ENCODE assay signal across 14 cellular contexts in the genomic region with DNA sequence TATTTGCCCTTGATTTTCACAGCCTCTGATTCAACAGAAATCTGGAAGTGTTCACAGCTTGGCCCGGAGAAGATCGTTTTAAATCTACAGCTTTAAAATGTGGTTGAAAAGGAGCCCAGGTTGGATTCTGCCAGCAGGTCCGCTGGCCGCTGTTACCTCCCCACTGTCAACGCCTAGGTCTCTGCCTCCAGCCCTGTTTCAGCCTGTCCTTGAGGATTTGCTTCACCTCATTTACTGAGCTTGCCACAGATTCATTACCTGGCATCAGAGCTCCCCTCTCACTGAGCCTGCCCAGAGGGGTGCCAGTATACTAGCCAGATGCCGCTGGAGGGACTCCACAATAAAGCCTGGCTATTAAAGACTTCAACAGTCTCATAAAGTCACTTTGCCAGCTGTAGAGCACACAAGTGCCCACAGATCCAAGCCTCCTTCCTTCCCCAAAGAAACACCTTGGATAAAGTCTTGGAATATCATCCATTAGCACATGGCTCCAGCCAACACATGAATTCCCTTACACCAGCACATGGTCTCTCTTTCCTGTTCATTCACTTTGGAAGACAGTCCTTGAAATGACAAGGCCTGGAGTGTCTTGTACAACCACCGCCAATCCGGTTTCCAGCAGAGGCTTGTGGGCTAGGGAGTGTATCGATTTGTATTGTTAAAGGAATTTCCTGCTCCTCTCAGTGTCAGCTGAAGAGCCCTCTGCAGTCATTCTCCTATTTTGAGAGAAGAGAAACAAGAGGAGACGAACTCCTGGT. TPM values are rescaled to one million over a fixed set of nuclear protein-coding genes. Genes with fewer than 3 reads are reported as not detected.
A peak's percentile ranks its signal among the peaks of the same experiment; 100 is the strongest.
DNase-seq lines count a peak whose midpoint lies in the region; ATAC-seq and TF ChIP-seq lines count a peak whose summit lies in the region.
"Had no signal": no experiment of that assay in that cellular context is flagged by ENCODE, and none has a peak within 500 bp of the region (broad histone marks: within the 10 kb centered on the region; RNA-seq: fewer than 3 reads in every experiment).

No MANE protein-coding gene starts in this region.

- H3K27ac Mint-ChIP-seq in activated naive CD8-positive, alpha-beta T cell: no peak overlapping the region
- no peak overlapping the region for H3K27ac Mint-ChIP-seq in activated naive CD8-positive, alpha-beta T cell treated with anti-CD3 and anti-CD28 coated beads for 36 hours
- no peak overlapping the region for H3K27ac Mint-ChIP-seq in glutamatergic neuron (ENCODE audit: unreplicated experiment)
- no peak overlapping the region for H3K27ac Mint-ChIP-seq in stimulated activated naive B cell treated with anti-CD40 and anti-IgM and Interleukin-4, amounts not matched to agents 10 μg/mL and 1 μg/mL and 100 μg/mL, for 72 hours
- H3K27ac Mint-ChIP-seq: activated CD4-positive, alpha-beta memory T cell treated with anti-CD3 and anti-CD28 coated beads for 36 hours; activated naive CD8-positive, alpha-beta T cell treated with anti-CD3 and anti-CD28 coated beads, Interleukin-2, amount 10 ng/mL, durations not matched to agents 7 days and 5 days had no signal

- H3K36me3 Mint-ChIP-seq in activated naive CD8-positive, alpha-beta T cell: no peaks in the 10 kb centered on the region
- H3K36me3 Mint-ChIP-seq in activated naive CD8-positive, alpha-beta T cell treated with anti-CD3 and anti-CD28 coated beads for 36 hours: peaks cover 3% of the 10 kb centered on the region
- H3K36me3 Mint-ChIP-seq in glutamatergic neuron (ENCODE audit: unreplicated experiment): peaks cover 4% of the 10 kb centered on the region
- peaks cover 1 to 3% of the 10 kb centered on the region in 2 donors for H3K36me3 Mint-ChIP-seq in stimulated activated naive B cell treated with anti-CD40 and anti-IgM and Interleukin-4, amounts not matched to agents 10 μg/mL and 1 μg/mL and 100 μg/mL, for 72 hours
- H3K36me3 Mint-ChIP-seq: activated CD4-positive, alpha-beta memory T cell treated with anti-CD3 and anti-CD28 coated beads for 36 hours; activated naive CD8-positive, alpha-beta T cell treated with anti-CD3 and anti-CD28 coated beads, Interleukin-2, amount 10 ng/mL, durations not matched to agents 7 days and 5 days had no signal

- no peak overlapping the region for H2AFZ ChIP-seq in MM.1S (ENCODE audit: low read length)

- no peaks in the 10 kb centered on the region for H3F3A ChIP-seq in MM.1S (ENCODE audit: insufficient read depth, low read length)

- no peak for ATAC-seq in stimulated activated naive B cell treated with anti-CD40 and anti-IgM and Interleukin-4, amounts not matched to agents 10 μg/mL and 1 μg/mL and 100 μg/mL, for 72 hours (replicated peaks)
- ATAC-seq: heart right ventricle had no signal

- no peak for TF ChIP-seq EP300 in stomach (IDR thresholded peaks at IDR 0.05)

- peak overlapping the region; percentile 67 for H3K4me3 Mint-ChIP-seq in activated naive CD8-positive, alpha-beta T cell
- no peak overlapping the region for H3K4me3 Mint-ChIP-seq in activated naive CD8-positive, alpha-beta T cell treated with anti-CD3 and anti-CD28 coated beads for 36 hours
- peak overlapping the region; percentile 61 for H3K4me3 Mint-ChIP-seq in glutamatergic neuron (ENCODE audit: unreplicated experiment)
- peak overlapping the region; percentile 60 to 84 for H3K4me3 Mint-ChIP-seq in stimulated activated naive B cell treated with anti-CD40 and anti-IgM and Interleukin-4, amounts not matched to agents 10 μg/mL and 1 μg/mL and 100 μg/mL, for 72 hours
- H3K4me3 Mint-ChIP-seq: activated naive CD8-positive, alpha-beta T cell treated with anti-CD3 and anti-CD28 coated beads, Interleukin-2, amount 10 ng/mL, durations not matched to agents 7 days and 5 days had no signal

- 12 to 24% (median 16%) methylated on average over 10 of the region's 10 CpGs for WGBS in stomach, 5 donors

- H3K4me1 ChIP-seq in stomach (peaks cover 14 to 19% (median 16%) of the 10 kb centered on the region in 4 donors), MM.1S (ENCODE audit: low read length) (no peaks in the 10 kb centered on the region)
- H3K4me1 ChIP-seq: BLaER1 had no signal

- H3K79me2 ChIP-seq in MM.1S (ENCODE audit: low read length): no peaks in the 10 kb centered on the region

- no peak overlapping the region for H3K4me2 ChIP-seq in MM.1S (ENCODE audit: low read depth, low read length)
- H3K4me2 ChIP-seq: BLaER1 had no signal

- intact Hi-C loops in stomach (cut with DNase I; ENCODE audit: low total_unique reads): no loop called here

- H3K9me3 ChIP-seq in stomach (no peaks in the 10 kb centered on the region), MM.1S (replicated peaks; ENCODE audit: insufficient read depth, low read length) (no peaks in the 10 kb centered on the region)
- H3K9me3 ChIP-seq: heart right ventricle had no signal

- H3K9ac ChIP-seq in MM.1S (ENCODE audit: low read length): no peak overlapping the region
- H3K9ac ChIP-seq: BLaER1 had no signal

- peaks cover 16 to 99% (median 72%) of the 10 kb centered on the region in 3 donors for H3K27me3 ChIP-seq in stomach
- H3K27me3 ChIP-seq in MM.1S (replicated peaks; ENCODE audit: insufficient read depth, low read length): peaks cover 12% of the 10 kb centered on the region; the same call in 1 of the 2 replicates

- H3K9me3 Mint-ChIP-seq in activated naive CD8-positive, alpha-beta T cell (ENCODE audit: low read depth): no peaks in the 10 kb centered on the region
- no peaks in the 10 kb centered on the region for H3K9me3 Mint-ChIP-seq in activated naive CD8-positive, alpha-beta T cell treated with anti-CD3 and anti-CD28 coated beads for 36 hours
- peaks cover 6% of the 10 kb centered on the region for H3K9me3 Mint-ChIP-seq in glutamatergic neuron (ENCODE audit: unreplicated experiment)
- no peaks in the 10 kb centered on the region for H3K9me3 Mint-ChIP-seq in stimulated activated naive B cell treated with anti-CD40 and anti-IgM and Interleukin-4, amounts not matched to agents 10 μg/mL and 1 μg/mL and 100 μg/mL, for 72 hours
- H3K9me3 Mint-ChIP-seq: activated CD4-positive, alpha-beta memory T cell treated with anti-CD3 and anti-CD28 coated beads for 36 hours; activated naive CD8-positive, alpha-beta T cell treated with anti-CD3 and anti-CD28 coated beads, Interleukin-2, amount 10 ng/mL, durations not matched to agents 7 days and 5 days had no signal

- H3K27ac ChIP-seq in stomach (no peak overlapping the region), MM.1S (ENCODE audit: low read length) (no peak overlapping the region)
- H3K27ac ChIP-seq: BLaER1, heart right ventricle had no signal

- no peak for DNase-seq in activated naive CD8-positive, alpha-beta T cell treated with anti-CD3 and anti-CD28 coated beads for 36 hours
- DNase-seq in NCI-H2196 treated with DMSO at 0.1 percent for 48 hours (lab: John Stamatoyannopoulos, UW; ENCODE audit: unreplicated experiment): peak; percentile 8
- no peak for DNase-seq in glutamatergic neuron
- DNase-seq in stimulated activated naive B cell treated with anti-CD40 and anti-IgM and Interleukin-4, amounts not matched to agents 10 μg/mL and 1 μg/mL and 100 μg/mL, for 72 hours: no peak
- no peak for DNase-seq in stomach
- DNase-seq in MM.1S: no peak
- no peak for DNase-seq in stimulated activated CD4-positive, alpha-beta T cell treated with anti-CD3 and anti-CD28 coated beads, Interleukin-4, amount 100 ng/mL, for 24 hours
- DNase-seq: activated CD4-positive, alpha-beta memory T cell treated with anti-CD3 and anti-CD28 coated beads for 36 hours; activated naive CD8-positive, alpha-beta T cell treated with anti-CD3 and anti-CD28 coated beads, Interleukin-2, amount 10 ng/mL, durations not matched to agents 7 days and 5 days; dorsolateral prefrontal cortex; heart right ventricle; NCI-H2081 treated with DMSO at 0.1 percent for 48 hours had no signal

- no peaks in the 10 kb centered on the region for H4K20me1 ChIP-seq in MM.1S (ENCODE audit: insufficient read depth, low read length)

- no peaks in the 10 kb centered on the region for H3K9me2 ChIP-seq in MM.1S (replicated peaks; ENCODE audit: insufficient read depth, low read length)

- no peak for TF ChIP-seq POLR2A in stomach (IDR thresholded peaks at IDR 0.05)

- peaks cover 62% of the 10 kb centered on the region for H3K27me3 Mint-ChIP-seq in activated naive CD8-positive, alpha-beta T cell
- peaks cover 95% of the 10 kb centered on the region for H3K27me3 Mint-ChIP-seq in activated naive CD8-positive, alpha-beta T cell treated with anti-CD3 and anti-CD28 coated beads for 36 hours
- H3K27me3 Mint-ChIP-seq in glutamatergic neuron (ENCODE audit: unreplicated experiment): peaks cover 32% of the 10 kb centered on the region
- H3K27me3 Mint-ChIP-seq in stimulated activated naive B cell treated with anti-CD40 and anti-IgM and Interleukin-4, amounts not matched to agents 10 μg/mL and 1 μg/mL and 100 μg/mL, for 72 hours: peaks cover 62 to 87% of the 10 kb centered on the region in 2 donors

- H3K36me3 ChIP-seq in stomach (no peaks in the 10 kb centered on the region), MM.1S (replicated peaks; ENCODE audit: insufficient read depth, low read length) (no peaks in the 10 kb centered on the region)
- H3K36me3 ChIP-seq: BLaER1, heart right ventricle had no signal

- H3K4me1 Mint-ChIP-seq in activated naive CD8-positive, alpha-beta T cell (ENCODE audit: low read depth): peaks cover 14% of the 10 kb centered on the region
- H3K4me1 Mint-ChIP-seq in activated naive CD8-positive, alpha-beta T cell treated with anti-CD3 and anti-CD28 coated beads for 36 hours: peaks cover 14% of the 10 kb centered on the region
- H3K4me1 Mint-ChIP-seq in glutamatergic neuron (ENCODE audit: low read depth, unreplicated experiment): peaks cover 14% of the 10 kb centered on the region
- peaks cover 11 to 23% of the 10 kb centered on the region in 2 donors for H3K4me1 Mint-ChIP-seq in stimulated activated naive B cell treated with anti-CD40 and anti-IgM and Interleukin-4, amounts not matched to agents 10 μg/mL and 1 μg/mL and 100 μg/mL, for 72 hours

- TF ChIP-seq CTCF in glutamatergic neuron (IDR thresholded peaks at IDR 0.05; ENCODE audit: partially characterized antibody, unreplicated experiment) (no peak), stomach (IDR thresholded peaks at IDR 0.05) (no peak), MM.1S (IDR thresholded peaks at IDR 0.05; ENCODE audit: low read length) (no peak)

- no peak overlapping the region for H3K4me3 ChIP-seq in stomach
- no peak overlapping the region for H3K4me3 ChIP-seq in MM.1S (ENCODE audit: low read length)

RNA-seq across cellular contexts. Expression of a gene that starts 9.5 kb away (rescaled TPM):
- not detected for total RNA-seq in activated naive CD8-positive, alpha-beta T cell treated with anti-CD3 and anti-CD28 coated beads for 36 hours
- total RNA-seq in glutamatergic neuron (ENCODE audit: unreplicated experiment): not detected
- total RNA-seq in stomach: not detected
- polyA plus RNA-seq in stomach: not detected
- total RNA-seq: activated CD4-positive, alpha-beta memory T cell treated with anti-CD3 and anti-CD28 coated beads for 36 hours; activated naive CD8-positive, alpha-beta T cell treated with anti-CD3 and anti-CD28 coated beads, Interleukin-2, amount 10 ng/mL, durations not matched to agents 7 days and 5 days; heart right ventricle had no signal
- polyA plus RNA-seq: heart right ventricle had no signal
